Comparison of ENCODE assay signal across 8 cellular contexts in genomic region chr3:146189519-146190173, GRCh38. TPM values are rescaled to one million over a fixed set of nuclear protein-coding genes. Genes with fewer than 3 reads are reported as not detected.
DNase-seq lines count a peak whose midpoint lies in the region; ATAC-seq and TF ChIP-seq lines count a peak whose summit lies in the region.

No MANE protein-coding gene starts in this region.

- intact Hi-C loops in activated T-helper 1 cell treated with anti-CD3 and anti-CD28 coated beads, Interleukin-12 subunit alpha, Interleukin-12 subunit beta, Interleukin-2, Interleukin-4 antibody, amounts not matched to agents 30 ng/mL and 10 ng/mL and 1 ng/mL, durations not matched to agents 14 hours and 24 hours and 36 hours (cut with micrococcal nuclease): loop anchor here (1.0 kb wide), 2 partner anchors 388 to 452 kb away; no protein-coding TSS in a partner anchor

- H3K36me3 Mint-ChIP-seq in activated T-helper 1 cell treated with anti-CD3 and anti-CD28 coated beads, Interleukin-12 subunit alpha, Interleukin-12 subunit beta, Interleukin-2, Interleukin-4 antibody, amounts not matched to agents 30 ng/mL and 10 ng/mL and 1 ng/mL, durations not matched to agents 14 hours and 24 hours and 36 hours (ENCODE audit: low read depth): no peaks in the 10 kb centered on the region

- peak; percentile 97 for ATAC-seq in GM18870 (IDR thresholded peaks at IDR 0.05; ENCODE audit: unreplicated experiment)
- ATAC-seq in HG02981 (IDR thresholded peaks at IDR 0.05; ENCODE audit: unreplicated experiment): peak; percentile 96

- no peaks in the 10 kb centered on the region for H3K36me3 ChIP-seq in fibroblast of lung (ENCODE audit: control insufficient read depth, insufficient read depth, low read length)
- H3K36me3 ChIP-seq in neutrophil: no peaks in the 10 kb centered on the region

- H3K9ac ChIP-seq in fibroblast of lung (ENCODE audit: insufficient read depth, low read length): no peak overlapping the region

- H3K27me3 ChIP-seq in fibroblast of lung (ENCODE audit: control insufficient read depth, insufficient read depth, low read length): no peaks in the 10 kb centered on the region
- H3K27me3 ChIP-seq in neutrophil: no peaks in the 10 kb centered on the region

- no peak overlapping the region for H3K27ac Mint-ChIP-seq in activated T-helper 1 cell treated with anti-CD3 and anti-CD28 coated beads, Interleukin-12 subunit alpha, Interleukin-12 subunit beta, Interleukin-2, Interleukin-4 antibody, amounts not matched to agents 30 ng/mL and 10 ng/mL and 1 ng/mL, durations not matched to agents 14 hours and 24 hours and 36 hours

- no peak overlapping the region for H3K4me2 ChIP-seq in fibroblast of lung (ENCODE audit: extremely low read depth, insufficient read depth, low read length)

- no peak overlapping the region for H3K27ac ChIP-seq in fibroblast of lung (ENCODE audit: insufficient read depth, low read length)
- H3K27ac ChIP-seq in neutrophil: no peak overlapping the region

- H2AFZ ChIP-seq in fibroblast of lung (ENCODE audit: low read length): no peak overlapping the region

- H3K4me1 Mint-ChIP-seq in activated T-helper 1 cell treated with anti-CD3 and anti-CD28 coated beads, Interleukin-12 subunit alpha, Interleukin-12 subunit beta, Interleukin-2, Interleukin-4 antibody, amounts not matched to agents 30 ng/mL and 10 ng/mL and 1 ng/mL, durations not matched to agents 14 hours and 24 hours and 36 hours (ENCODE audit: low read depth): no peaks in the 10 kb centered on the region

- H3K9me3 Mint-ChIP-seq in activated T-helper 1 cell treated with anti-CD3 and anti-CD28 coated beads, Interleukin-12 subunit alpha, Interleukin-12 subunit beta, Interleukin-2, Interleukin-4 antibody, amounts not matched to agents 30 ng/mL and 10 ng/mL and 1 ng/mL, durations not matched to agents 14 hours and 24 hours and 36 hours: no peaks in the 10 kb centered on the region

- no peaks in the 10 kb centered on the region for H4K20me1 ChIP-seq in fibroblast of lung (ENCODE audit: control insufficient read depth, extremely low read depth, insufficient read depth, low read length)

- H3K4me3 ChIP-seq in fibroblast of lung (replicated peaks in 1 of 4; ENCODE audit: control extremely low read depth in 1 of 4, insufficient read depth in 1 of 4, low read depth in 3 of 4, low read length in 4 of 4) (peak overlapping the region in 1 of 4 experiments; percentile 16), neutrophil (ENCODE audit: low read depth in 1 of 2, low read length in 1 of 2) (no peak overlapping the region)

- H3K79me2 ChIP-seq in fibroblast of lung (ENCODE audit: control insufficient read depth, insufficient read depth, low read length): no peaks in the 10 kb centered on the region

- peak; percentile 86 for DNase-seq in COLO829 (ENCODE audit: low spot score)
- peak; percentile 83 for DNase-seq in NCI-H146 treated with DMSO at 0.1 percent for 48 hours (lab: John Stamatoyannopoulos, UW; ENCODE audit: unreplicated experiment)
- DNase-seq in SW480 (ENCODE audit: low spot score): peak; percentile 77
- DNase-seq in fibroblast of lung (ENCODE audit: low read depth in 2 of 2): peak; percentile 47 to 77
- no peak for DNase-seq in activated T-helper 1 cell treated with anti-CD3 and anti-CD28 coated beads, Interleukin-12 subunit alpha, Interleukin-12 subunit beta, Interleukin-2, Interleukin-4 antibody, amounts not matched to agents 30 ng/mL and 10 ng/mL and 1 ng/mL, durations not matched to agents 14 hours and 24 hours and 36 hours (ENCODE audit: low spot score)

- H3K4me1 ChIP-seq in fibroblast of lung (ENCODE audit: control insufficient read depth, extremely low read depth, insufficient read depth, low read length) (no peaks in the 10 kb centered on the region), neutrophil (ENCODE audit: control insufficient read depth in 1 of 2, insufficient read depth in 1 of 2, low read depth in 1 of 2, low read length in 1 of 2) (no peaks in the 10 kb centered on the region)

- H3K9me3 ChIP-seq in fibroblast of lung (ENCODE audit: control insufficient read depth, insufficient read depth, low read depth, low read length): no peaks in the 10 kb centered on the region
- no peaks in the 10 kb centered on the region for H3K9me3 ChIP-seq in neutrophil

- peaks cover 13% of the 10 kb centered on the region for H3K27me3 Mint-ChIP-seq in activated T-helper 1 cell treated with anti-CD3 and anti-CD28 coated beads, Interleukin-12 subunit alpha, Interleukin-12 subunit beta, Interleukin-2, Interleukin-4 antibody, amounts not matched to agents 30 ng/mL and 10 ng/mL and 1 ng/mL, durations not matched to agents 14 hours and 24 hours and 36 hours (ENCODE audit: insufficient read depth)

- peak; percentile 77 to 79 for TF ChIP-seq CTCF in fibroblast of lung (conservative IDR thresholded peaks at IDR 0.05 in 1 of 2, IDR thresholded peaks at IDR 0.05 in 1 of 2; ENCODE audit: low read depth in 1 of 2, low read length in 2 of 2)
- peak; percentile 49 for TF ChIP-seq CTCF in neutrophil (IDR thresholded peaks at IDR 0.05)

- no peak overlapping the region for H3K4me3 Mint-ChIP-seq in activated T-helper 1 cell treated with anti-CD3 and anti-CD28 coated beads, Interleukin-12 subunit alpha, Interleukin-12 subunit beta, Interleukin-2, Interleukin-4 antibody, amounts not matched to agents 30 ng/mL and 10 ng/mL and 1 ng/mL, durations not matched to agents 14 hours and 24 hours and 36 hours

RNA-seq across cellular contexts. Expression of gene PLOD2, which starts 28.7 kb away (rescaled TPM):
- 85.8 and 114 TPM in 2 replicates for total RNA-seq in fibroblast of lung
- polyA plus RNA-seq in fibroblast of lung: 38.1 and 91.8 TPM in 2 replicates
- polyA plus RNA-seq in fibroblast of lung (2012): 41.3 and 81.0 TPM in 2 replicates
- 2.0 and 9.5 TPM in 2 replicates for polyA minus RNA-seq in fibroblast of lung (ENCODE audit: low replicate concordance)
- total RNA-seq in activated T-helper 1 cell treated with anti-CD3 and anti-CD28 coated beads, Interleukin-12 subunit alpha, Interleukin-12 subunit beta, Interleukin-2, Interleukin-4 antibody, amounts not matched to agents 30 ng/mL and 10 ng/mL and 1 ng/mL, durations not matched to agents 14 hours and 24 hours and 36 hours: 1.4 and 2.0 TPM in 2 replicates

Comparison
In these comparisons a context has a peak if more than half of its experiments do, and no peak if none do; other contexts are left out.
1. RNA of gene PLOD2, which starts 28.7 kb away (total RNA-seq): 85.8 to 114 TPM in fibroblast of lung; 1.4 to 2.0 TPM in activated T-helper 1 cell treated with anti-CD3 and anti-CD28 coated beads, Interleukin-12 subunit alpha, Interleukin-12 subunit beta, Interleukin-2, Interleukin-4 antibody, amounts not matched to agents 30 ng/mL and 10 ng/mL and 1 ng/mL, durations not matched to agents 14 hours and 24 hours and 36 hours; every median in the first group is over 10 times any median in the second.